In genomic region chr6:30103630-30104179, GRCh38 we compare ENCODE assay signal across 8 cellular contexts. TPM values are rescaled to one million over a fixed set of nuclear protein-coding genes. Genes with fewer than 3 reads are reported as not detected.
DNase-seq lines count a peak whose midpoint lies in the region; TF ChIP-seq lines count a peak whose summit lies in the region.

No MANE protein-coding gene starts in this region.

- peak overlapping the region in 2 of 3 donors; percentile 47 to 93 for H3K27ac Mint-ChIP-seq in IgD-negative memory B cell

- no peaks in the 10 kb centered on the region for H3K36me3 ChIP-seq in BLaER1 treated with 17β-estradiol and CSF1 and Interleukin-3, amounts not matched to agents 10 nM and 100 nM
- H3K36me3 ChIP-seq in duodenal mucosa (ENCODE audit: control insufficient read depth in 1 of 2, insufficient read depth in 2 of 2, low read length in 2 of 2) (no peaks in the 10 kb centered on the region), neural cell (ENCODE audit: insufficient read depth, low read length) (no peaks in the 10 kb centered on the region)

- no peaks in the 10 kb centered on the region for H3K79me2 ChIP-seq in neural cell (replicated peaks; ENCODE audit: insufficient read depth, low read length)

- no peaks in the 10 kb centered on the region for H3K9me3 Mint-ChIP-seq in IgD-negative memory B cell

- H3K36me3 Mint-ChIP-seq in IgD-negative memory B cell, result no peaks in the 10 kb centered on the region

- H3K4me1 Mint-ChIP-seq in IgD-negative memory B cell, result peaks cover 23 to 31% (median 30%) of the 10 kb centered on the region in 3 donors

- TF ChIP-seq CTCF in neural cell (IDR thresholded peaks at IDR 0.05; ENCODE audit: poor library complexity, severe bottlenecking), result no peak

- H3K4me2 ChIP-seq in BLaER1 treated with 17β-estradiol and CSF1 and Interleukin-3, amounts not matched to agents 10 nM and 100 nM, result peak overlapping the region; percentile 87 to 100 (median 96)
- no peak overlapping the region for H3K4me2 ChIP-seq in neural cell (ENCODE audit: low read length)

- H3K4me1 ChIP-seq in BLaER1 treated with 17β-estradiol and CSF1 and Interleukin-3, amounts not matched to agents 10 nM and 100 nM, result peaks cover 29 to 50% (median 44%) of the 10 kb centered on the region in 10 experiments
- peaks cover 30 to 38% of the 10 kb centered on the region in 2 donors for H3K4me1 ChIP-seq in duodenal mucosa (ENCODE audit: control insufficient read depth in 1 of 2, insufficient read depth in 2 of 2, low read length in 2 of 2)

- H3K4me3 Mint-ChIP-seq in IgD-negative memory B cell, result peak overlapping the region; percentile 78 to 94 (median 90)

- DNase-seq in NCI-H2107 treated with DMSO at 0.1 percent for 48 hours (lab: John Stamatoyannopoulos, UW; ENCODE audit: unreplicated experiment) (no peak), OCI-M1 (lab: John Stamatoyannopoulos, UW) (no peak), iPS-NIHi7 (ENCODE audit: extremely low spot score) (no peak), NCI-H187 (lab: John Stamatoyannopoulos, UW) (no peak)

- TF ChIP-seq EP300 in neural cell (conservative IDR thresholded peaks at IDR 0.05; ENCODE audit: poor library complexity, severe bottlenecking), result no peak

- peak overlapping the region in 9 of 11 experiments; percentile 41 to 61 (median 51); a peak in 18 of 22 replicates for H3K9ac ChIP-seq in BLaER1 treated with 17β-estradiol and CSF1 and Interleukin-3, amounts not matched to agents 10 nM and 100 nM
- H3K9ac ChIP-seq in duodenal mucosa (ENCODE audit: low read depth in 1 of 2, low read length in 2 of 2) (peak overlapping the region; percentile 22 to 52), neural cell (ENCODE audit: low read length) (no peak overlapping the region)

- no peaks in the 10 kb centered on the region for H3K9me2 ChIP-seq in neural cell (ENCODE audit: insufficient read depth, low read length)

- H3K27ac ChIP-seq in BLaER1 treated with 17β-estradiol and CSF1 and Interleukin-3, amounts not matched to agents 10 nM and 100 nM, result no peak overlapping the region
- H3K27ac ChIP-seq in duodenal mucosa (ENCODE audit: low read depth, low read length), result no peak overlapping the region
- no peak overlapping the region for H3K27ac ChIP-seq in neural cell (ENCODE audit: low read length)

- H3K27me3 Mint-ChIP-seq in IgD-negative memory B cell, result peaks cover 51% of the 10 kb centered on the region

- H3K9me3 ChIP-seq in BLaER1 treated with 17β-estradiol and CSF1 and Interleukin-3, amounts not matched to agents 10 nM and 100 nM (replicated peaks in 1 of 11), result no peaks in the 10 kb centered on the region
- H3K9me3 ChIP-seq in duodenal mucosa (ENCODE audit: control insufficient read depth in 1 of 2, low read length in 2 of 2) (no peaks in the 10 kb centered on the region), neural cell (ENCODE audit: low read length) (no peaks in the 10 kb centered on the region)

- peaks cover 0 to 10% (median 0%) of the 10 kb centered on the region in 11 experiments; a peak in 1 of 22 replicates for H4K20me1 ChIP-seq in BLaER1 treated with 17β-estradiol and CSF1 and Interleukin-3, amounts not matched to agents 10 nM and 100 nM
- H4K20me1 ChIP-seq in neural cell (ENCODE audit: insufficient read depth), result no peaks in the 10 kb centered on the region

- no peaks in the 10 kb centered on the region for H3F3A ChIP-seq in neural cell (ENCODE audit: insufficient read depth, low read length, poor library complexity, severe bottlenecking)

- peaks cover 41 to 51% (median 45%) of the 10 kb centered on the region in 11 experiments for H3K27me3 ChIP-seq in BLaER1 treated with 17β-estradiol and CSF1 and Interleukin-3, amounts not matched to agents 10 nM and 100 nM
- H3K27me3 ChIP-seq in duodenal mucosa (ENCODE audit: control insufficient read depth in 1 of 2, insufficient read depth in 2 of 2, low read length in 2 of 2), result peaks cover 3 to 5% of the 10 kb centered on the region in 2 donors
- H3K27me3 ChIP-seq in neural cell (ENCODE audit: insufficient read depth, low read depth, low read length), result peaks cover 75% of the 10 kb centered on the region

- no peak overlapping the region for H2AFZ ChIP-seq in neural cell (ENCODE audit: low read depth, low read length)

- H3K4me3 ChIP-seq in BLaER1 treated with 17β-estradiol and CSF1 and Interleukin-3, amounts not matched to agents 10 nM and 100 nM, result peak overlapping the region; percentile 42 to 67 (median 55)
- peak overlapping the region; percentile 57 to 59 for H3K4me3 ChIP-seq in duodenal mucosa (ENCODE audit: low read depth in 1 of 2, low read length in 2 of 2)
- peak overlapping the region; percentile 43 for H3K4me3 ChIP-seq in neural cell (ENCODE audit: low read length)

- no peak for TF ChIP-seq RAD21 in neural cell (conservative IDR thresholded peaks at IDR 0.05)

TF ChIP-seq in neural cell, 6 proteins besides CTCF, POLR2A, EP300 and RAD21:
- TF ChIP-seq TAF1 (IDR thresholded peaks at IDR 0.05; ENCODE audit: low read depth), result no peak

RNA-seq across cellular contexts. Expression of gene TRIM31, which starts 9.2 kb away (rescaled TPM):
- polyA plus RNA-seq in IgD-negative memory B cell (not detected), neural cell (not detected in 2 replicates)
- polyA minus RNA-seq in neural cell, result not detected in 2 replicates

RNA-seq across cellular contexts. Expression of gene RNF39, which starts 28.1 kb away (rescaled TPM):
- polyA plus RNA-seq in IgD-negative memory B cell (not detected), neural cell (not detected in 2 replicates)
- not detected in 2 replicates for polyA minus RNA-seq in neural cell

RNA-seq across cellular contexts. Expression of gene TRIM40, which starts 32.2 kb away (rescaled TPM):
- 0.10 TPM for polyA plus RNA-seq in IgD-negative memory B cell
- polyA plus RNA-seq in neural cell, result not detected in 2 replicates
- polyA minus RNA-seq in neural cell, result not detected in 2 replicates

RNA-seq across cellular contexts. Expression of gene PPP1R11, which starts 36.7 kb away (rescaled TPM):
- polyA plus RNA-seq in IgD-negative memory B cell, result 102 TPM
- 39.7 and 48.1 TPM in 2 replicates for polyA plus RNA-seq in neural cell
- 32.1 and 40.7 TPM in 2 replicates for polyA minus RNA-seq in neural cell

RNA-seq across cellular contexts. Expression of gene POLR1H, which starts 42.6 kb away (rescaled TPM):
- polyA plus RNA-seq in IgD-negative memory B cell (84.4 TPM), neural cell (42.8 and 51.4 TPM in 2 replicates)
- polyA minus RNA-seq in neural cell, result 23.4 and 23.7 TPM in 2 replicates
